1 cellular context compared by ENCODE assay signal in the genomic region with DNA sequence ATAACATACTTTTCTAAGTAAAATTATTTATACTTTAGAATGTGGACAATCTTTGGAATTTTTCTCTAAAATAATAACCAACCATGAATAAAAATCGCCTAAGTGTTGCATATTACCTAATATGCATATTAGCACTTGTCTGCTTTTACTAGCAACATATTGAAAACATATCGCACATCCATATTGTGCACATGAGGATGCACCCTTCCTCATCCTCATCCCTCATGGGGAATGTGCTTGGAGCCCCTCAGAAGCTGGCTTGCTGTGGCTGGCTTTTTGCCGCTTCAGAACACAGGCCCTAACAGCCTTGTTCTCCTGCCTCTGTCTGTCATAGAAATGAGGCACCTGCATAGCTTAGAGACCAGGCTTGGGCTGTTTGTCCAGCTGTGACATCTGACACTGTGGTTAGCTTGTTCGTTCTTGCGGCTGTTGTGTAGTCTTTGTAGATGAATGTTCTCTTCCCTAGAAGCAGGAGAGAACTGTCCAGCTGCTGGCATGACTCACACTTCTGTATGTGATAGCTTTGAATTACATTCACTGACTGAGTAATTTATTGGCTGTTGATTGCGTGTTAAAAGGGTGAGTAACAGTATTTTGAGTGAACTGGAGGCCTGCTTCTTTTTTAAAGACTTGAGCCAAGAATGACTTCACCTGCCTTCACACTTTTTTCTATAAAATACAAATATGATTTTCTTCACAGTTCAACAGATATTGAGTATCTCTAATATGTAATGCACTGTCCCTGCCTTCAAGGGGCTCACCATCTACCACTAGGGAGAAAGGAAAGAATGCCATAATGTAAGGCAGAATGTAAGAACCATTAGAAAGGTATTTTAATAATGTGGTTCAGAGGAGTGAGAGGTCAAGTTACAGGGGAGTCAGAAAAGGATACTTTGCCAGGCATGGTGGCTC.
TF ChIP-seq lines count a peak whose summit lies in the region.

No MANE protein-coding gene starts in this region.

TF ChIP-seq in K562, 482 proteins besides CTCF, POLR2A, EP300 and RAD21 (continued from another document and continues in another):
- TF ChIP-seq GABPB2 (CRISPR knock-in tag; conservative IDR thresholded peaks at IDR 0.05) (no peak), SMARCA4 (IDR thresholded peaks at IDR 0.05) (peak; percentile 88), ZEB2 (IDR thresholded peaks at IDR 0.05) (0 out of 2 replicates have a peak, but pooled peaks have one; percentile 47), SMAD4 (CRISPR knock-in tag; conservative IDR thresholded peaks at IDR 0.05) (peak; percentile 92), U2AF2 (optimal IDR thresholded peaks at IDR 0.05; ENCODE audit: low read depth, low read length) (no peak), ZFX (CRISPR knock-in tag; IDR thresholded peaks at IDR 0.05) (no peak; the same call in 1 of the 2 replicates), TAF15 (IDR thresholded peaks at IDR 0.05; ENCODE audit: low read depth, low read length) (no peak), ZNF764 (CRISPR knock-in tag; IDR thresholded peaks at IDR 0.05; ENCODE audit: low read depth) (no peak), STAG1 (CRISPR knock-in tag; IDR thresholded peaks at IDR 0.05; ENCODE audit: borderline replicate concordance) (no peak), SMAD1 (IDR thresholded peaks at IDR 0.05; ENCODE audit: low read depth, low read length, partially characterized antibody) (no peak), SRSF7 (optimal IDR thresholded peaks at IDR 0.05; ENCODE audit: low read depth, low read length) (no peak), ZNF41 (CRISPR knock-in tag; conservative IDR thresholded peaks at IDR 0.05) (no peak), MTF1 (CRISPR knock-in tag; IDR thresholded peaks at IDR 0.05; ENCODE audit: borderline replicate concordance) (no peak), MAFF (IDR thresholded peaks at IDR 0.05; ENCODE audit: low read length) (no peak), ZNF121 (CRISPR knock-in tag; conservative IDR thresholded peaks at IDR 0.05) (peak; percentile 44; the same call in 1 of the 2 replicates), ZNF707 (CRISPR knock-in tag; conservative IDR thresholded peaks at IDR 0.05) (no peak), ZNF232 (CRISPR knock-in tag; IDR thresholded peaks at IDR 0.05) (no peak), ZNF79 (CRISPR knock-in tag; IDR thresholded peaks at IDR 0.05; ENCODE audit: low read depth) (no peak), YBX1 (IDR thresholded peaks at IDR 0.05) (no peak), SMARCE1 (IDR thresholded peaks at IDR 0.05) (peak; percentile 92), MTA2 (IDR thresholded peaks at IDR 0.05; ENCODE audit: low read depth) (peak; percentile 46), HDAC2 (IDR thresholded peaks at IDR 0.05) (peak; percentile 45; the same call in 1 of the 2 replicates), RHOXF2B (CRISPR knock-in tag; conservative IDR thresholded peaks at IDR 0.05) (no peak), KDM2B (CRISPR knock-in tag; IDR thresholded peaks at IDR 0.05) (no peak), POLR2B (IDR thresholded peaks at IDR 0.05; ENCODE audit: low read depth, partially characterized antibody) (no peak), CTBP1 (IDR thresholded peaks at IDR 0.05; ENCODE audit: borderline replicate concordance) (peak; percentile 65; the same call in 1 of the 2 replicates), CBX3 (IDR thresholded peaks at IDR 0.05; ENCODE audit: borderline replicate concordance in 1 of 2, low read length in 2 of 2) (peak in 1 of 2 experiments; percentile 65; a peak in 1 of 3 replicates), CBX8 (IDR thresholded peaks at IDR 0.05; ENCODE audit: borderline replicate concordance, extremely low read depth, low read depth, low read length, poor library complexity, severe bottlenecking) (no peak), ZNF12 (CRISPR knock-in tag; IDR thresholded peaks at IDR 0.05) (peak; percentile 65; the same call in 1 of the 2 replicates), GATAD2A (IDR thresholded peaks at IDR 0.05) (no peak), PML (IDR thresholded peaks at IDR 0.05; ENCODE audit: low read length) (peak; percentile 59; the same call in 1 of the 2 replicates), BRD4 (IDR thresholded peaks at IDR 0.05) (no peak)
- TF ChIP-seq, protein P1, sequence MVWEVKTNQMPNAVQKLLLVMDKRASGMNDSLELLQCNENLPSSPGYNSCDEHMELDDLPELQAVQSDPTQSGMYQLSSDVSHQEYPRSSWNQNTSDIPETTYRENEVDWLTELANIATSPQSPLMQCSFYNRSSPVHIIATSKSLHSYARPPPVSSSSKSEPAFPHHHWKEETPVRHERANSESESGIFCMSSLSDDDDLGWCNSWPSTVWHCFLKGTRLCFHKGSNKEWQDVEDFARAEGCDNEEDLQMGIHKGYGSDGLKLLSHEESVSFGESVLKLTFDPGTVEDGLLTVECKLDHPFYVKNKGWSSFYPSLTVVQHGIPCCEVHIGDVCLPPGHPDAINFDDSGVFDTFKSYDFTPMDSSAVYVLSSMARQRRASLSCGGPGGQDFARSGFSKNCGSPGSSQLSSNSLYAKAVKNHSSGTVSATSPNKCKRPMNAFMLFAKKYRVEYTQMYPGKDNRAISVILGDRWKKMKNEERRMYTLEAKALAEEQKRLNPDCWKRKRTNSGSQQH (CRISPR knock-in tag; IDR thresholded peaks at IDR 0.05): no peak
- TF ChIP-seq, protein P2, sequence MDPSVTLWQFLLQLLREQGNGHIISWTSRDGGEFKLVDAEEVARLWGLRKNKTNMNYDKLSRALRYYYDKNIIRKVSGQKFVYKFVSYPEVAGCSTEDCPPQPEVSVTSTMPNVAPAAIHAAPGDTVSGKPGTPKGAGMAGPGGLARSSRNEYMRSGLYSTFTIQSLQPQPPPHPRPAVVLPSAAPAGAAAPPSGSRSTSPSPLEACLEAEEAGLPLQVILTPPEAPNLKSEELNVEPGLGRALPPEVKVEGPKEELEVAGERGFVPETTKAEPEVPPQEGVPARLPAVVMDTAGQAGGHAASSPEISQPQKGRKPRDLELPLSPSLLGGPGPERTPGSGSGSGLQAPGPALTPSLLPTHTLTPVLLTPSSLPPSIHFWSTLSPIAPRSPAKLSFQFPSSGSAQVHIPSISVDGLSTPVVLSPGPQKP (CRISPR knock-in tag; IDR thresholded peaks at IDR 0.05): no peak
- TF ChIP-seq, protein P3, sequence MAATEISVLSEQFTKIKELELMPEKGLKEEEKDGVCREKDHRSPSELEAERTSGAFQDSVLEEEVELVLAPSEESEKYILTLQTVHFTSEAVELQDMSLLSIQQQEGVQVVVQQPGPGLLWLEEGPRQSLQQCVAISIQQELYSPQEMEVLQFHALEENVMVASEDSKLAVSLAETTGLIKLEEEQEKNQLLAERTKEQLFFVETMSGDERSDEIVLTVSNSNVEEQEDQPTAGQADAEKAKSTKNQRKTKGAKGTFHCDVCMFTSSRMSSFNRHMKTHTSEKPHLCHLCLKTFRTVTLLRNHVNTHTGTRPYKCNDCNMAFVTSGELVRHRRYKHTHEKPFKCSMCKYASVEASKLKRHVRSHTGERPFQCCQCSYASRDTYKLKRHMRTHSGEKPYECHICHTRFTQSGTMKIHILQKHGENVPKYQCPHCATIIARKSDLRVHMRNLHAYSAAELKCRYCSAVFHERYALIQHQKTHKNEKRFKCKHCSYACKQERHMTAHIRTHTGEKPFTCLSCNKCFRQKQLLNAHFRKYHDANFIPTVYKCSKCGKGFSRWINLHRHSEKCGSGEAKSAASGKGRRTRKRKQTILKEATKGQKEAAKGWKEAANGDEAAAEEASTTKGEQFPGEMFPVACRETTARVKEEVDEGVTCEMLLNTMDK (IDR thresholded peaks at IDR 0.05; ENCODE audit: borderline replicate concordance, insufficient read depth, low read depth, low read length, poor library complexity, severe bottlenecking): no peak
- TF ChIP-seq, protein P4, sequence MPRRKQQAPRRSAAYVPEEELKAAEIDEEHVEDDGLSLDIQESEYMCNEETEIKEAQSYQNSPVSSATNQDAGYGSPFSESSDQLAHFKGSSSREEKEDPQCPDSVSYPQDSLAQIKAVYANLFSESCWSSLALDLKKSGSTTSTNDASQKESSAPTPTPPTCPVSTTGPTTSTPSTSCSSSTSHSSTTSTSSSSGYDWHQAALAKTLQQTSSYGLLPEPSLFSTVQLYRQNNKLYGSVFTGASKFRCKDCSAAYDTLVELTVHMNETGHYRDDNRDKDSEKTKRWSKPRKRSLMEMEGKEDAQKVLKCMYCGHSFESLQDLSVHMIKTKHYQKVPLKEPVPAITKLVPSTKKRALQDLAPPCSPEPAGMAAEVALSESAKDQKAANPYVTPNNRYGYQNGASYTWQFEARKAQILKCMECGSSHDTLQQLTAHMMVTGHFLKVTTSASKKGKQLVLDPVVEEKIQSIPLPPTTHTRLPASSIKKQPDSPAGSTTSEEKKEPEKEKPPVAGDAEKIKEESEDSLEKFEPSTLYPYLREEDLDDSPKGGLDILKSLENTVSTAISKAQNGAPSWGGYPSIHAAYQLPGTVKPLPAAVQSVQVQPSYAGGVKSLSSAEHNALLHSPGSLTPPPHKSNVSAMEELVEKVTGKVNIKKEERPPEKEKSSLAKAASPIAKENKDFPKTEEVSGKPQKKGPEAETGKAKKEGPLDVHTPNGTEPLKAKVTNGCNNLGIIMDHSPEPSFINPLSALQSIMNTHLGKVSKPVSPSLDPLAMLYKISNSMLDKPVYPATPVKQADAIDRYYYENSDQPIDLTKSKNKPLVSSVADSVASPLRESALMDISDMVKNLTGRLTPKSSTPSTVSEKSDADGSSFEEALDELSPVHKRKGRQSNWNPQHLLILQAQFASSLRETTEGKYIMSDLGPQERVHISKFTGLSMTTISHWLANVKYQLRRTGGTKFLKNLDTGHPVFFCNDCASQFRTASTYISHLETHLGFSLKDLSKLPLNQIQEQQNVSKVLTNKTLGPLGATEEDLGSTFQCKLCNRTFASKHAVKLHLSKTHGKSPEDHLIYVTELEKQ (CRISPR knock-in tag; IDR thresholded peaks at IDR 0.05): peak; percentile 78; the same call in 1 of the 2 replicates
- TF ChIP-seq, protein P5, sequence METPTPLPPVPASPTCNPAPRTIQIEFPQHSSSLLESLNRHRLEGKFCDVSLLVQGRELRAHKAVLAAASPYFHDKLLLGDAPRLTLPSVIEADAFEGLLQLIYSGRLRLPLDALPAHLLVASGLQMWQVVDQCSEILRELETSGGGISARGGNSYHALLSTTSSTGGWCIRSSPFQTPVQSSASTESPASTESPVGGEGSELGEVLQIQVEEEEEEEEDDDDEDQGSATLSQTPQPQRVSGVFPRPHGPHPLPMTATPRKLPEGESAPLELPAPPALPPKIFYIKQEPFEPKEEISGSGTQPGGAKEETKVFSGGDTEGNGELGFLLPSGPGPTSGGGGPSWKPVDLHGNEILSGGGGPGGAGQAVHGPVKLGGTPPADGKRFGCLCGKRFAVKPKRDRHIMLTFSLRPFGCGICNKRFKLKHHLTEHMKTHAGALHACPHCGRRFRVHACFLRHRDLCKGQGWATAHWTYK (CRISPR knock-in tag; IDR thresholded peaks at IDR 0.05): no peak
- TF ChIP-seq, protein P6, sequence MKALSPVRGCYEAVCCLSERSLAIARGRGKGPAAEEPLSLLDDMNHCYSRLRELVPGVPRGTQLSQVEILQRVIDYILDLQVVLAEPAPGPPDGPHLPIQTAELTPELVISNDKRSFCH (CRISPR knock-in tag; IDR thresholded peaks at IDR 0.05): no peak
- TF ChIP-seq, protein P6 (tag; IDR thresholded peaks at IDR 0.05): peak; percentile 79
- TF ChIP-seq, protein P7, sequence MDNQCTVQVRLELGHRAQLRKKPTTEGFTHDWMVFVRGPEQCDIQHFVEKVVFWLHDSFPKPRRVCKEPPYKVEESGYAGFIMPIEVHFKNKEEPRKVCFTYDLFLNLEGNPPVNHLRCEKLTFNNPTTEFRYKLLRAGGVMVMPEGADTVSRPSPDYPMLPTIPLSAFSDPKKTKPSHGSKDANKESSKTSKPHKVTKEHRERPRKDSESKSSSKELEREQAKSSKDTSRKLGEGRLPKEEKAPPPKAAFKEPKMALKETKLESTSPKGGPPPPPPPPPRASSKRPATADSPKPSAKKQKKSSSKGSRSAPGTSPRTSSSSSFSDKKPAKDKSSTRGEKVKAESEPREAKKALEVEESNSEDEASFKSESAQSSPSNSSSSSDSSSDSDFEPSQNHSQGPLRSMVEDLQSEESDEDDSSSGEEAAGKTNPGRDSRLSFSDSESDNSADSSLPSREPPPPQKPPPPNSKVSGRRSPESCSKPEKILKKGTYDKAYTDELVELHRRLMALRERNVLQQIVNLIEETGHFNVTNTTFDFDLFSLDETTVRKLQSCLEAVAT (IDR thresholded peaks at IDR 0.05): peak in 1 of 2 experiments; percentile 90; a peak in 2 of 4 replicates
- TF ChIP-seq, protein P8, sequence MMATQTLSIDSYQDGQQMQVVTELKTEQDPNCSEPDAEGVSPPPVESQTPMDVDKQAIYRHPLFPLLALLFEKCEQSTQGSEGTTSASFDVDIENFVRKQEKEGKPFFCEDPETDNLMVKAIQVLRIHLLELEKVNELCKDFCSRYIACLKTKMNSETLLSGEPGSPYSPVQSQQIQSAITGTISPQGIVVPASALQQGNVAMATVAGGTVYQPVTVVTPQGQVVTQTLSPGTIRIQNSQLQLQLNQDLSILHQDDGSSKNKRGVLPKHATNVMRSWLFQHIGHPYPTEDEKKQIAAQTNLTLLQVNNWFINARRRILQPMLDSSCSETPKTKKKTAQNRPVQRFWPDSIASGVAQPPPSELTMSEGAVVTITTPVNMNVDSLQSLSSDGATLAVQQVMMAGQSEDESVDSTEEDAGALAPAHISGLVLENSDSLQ (IDR thresholded peaks at IDR 0.05): peak; percentile 88
- TF ChIP-seq, protein P9, sequence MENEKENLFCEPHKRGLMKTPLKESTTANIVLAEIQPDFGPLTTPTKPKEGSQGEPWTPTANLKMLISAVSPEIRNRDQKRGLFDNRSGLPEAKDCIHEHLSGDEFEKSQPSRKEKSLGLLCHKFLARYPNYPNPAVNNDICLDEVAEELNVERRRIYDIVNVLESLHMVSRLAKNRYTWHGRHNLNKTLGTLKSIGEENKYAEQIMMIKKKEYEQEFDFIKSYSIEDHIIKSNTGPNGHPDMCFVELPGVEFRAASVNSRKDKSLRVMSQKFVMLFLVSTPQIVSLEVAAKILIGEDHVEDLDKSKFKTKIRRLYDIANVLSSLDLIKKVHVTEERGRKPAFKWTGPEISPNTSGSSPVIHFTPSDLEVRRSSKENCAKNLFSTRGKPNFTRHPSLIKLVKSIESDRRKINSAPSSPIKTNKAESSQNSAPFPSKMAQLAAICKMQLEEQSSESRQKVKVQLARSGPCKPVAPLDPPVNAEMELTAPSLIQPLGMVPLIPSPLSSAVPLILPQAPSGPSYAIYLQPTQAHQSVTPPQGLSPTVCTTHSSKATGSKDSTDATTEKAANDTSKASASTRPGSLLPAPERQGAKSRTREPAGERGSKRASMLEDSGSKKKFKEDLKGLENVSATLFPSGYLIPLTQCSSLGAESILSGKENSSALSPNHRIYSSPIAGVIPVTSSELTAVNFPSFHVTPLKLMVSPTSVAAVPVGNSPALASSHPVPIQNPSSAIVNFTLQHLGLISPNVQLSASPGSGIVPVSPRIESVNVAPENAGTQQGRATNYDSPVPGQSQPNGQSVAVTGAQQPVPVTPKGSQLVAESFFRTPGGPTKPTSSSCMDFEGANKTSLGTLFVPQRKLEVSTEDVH (IDR thresholded peaks at IDR 0.05; ENCODE audit: low read depth, partially characterized antibody): peak; percentile 24
- TF ChIP-seq, protein P10, sequence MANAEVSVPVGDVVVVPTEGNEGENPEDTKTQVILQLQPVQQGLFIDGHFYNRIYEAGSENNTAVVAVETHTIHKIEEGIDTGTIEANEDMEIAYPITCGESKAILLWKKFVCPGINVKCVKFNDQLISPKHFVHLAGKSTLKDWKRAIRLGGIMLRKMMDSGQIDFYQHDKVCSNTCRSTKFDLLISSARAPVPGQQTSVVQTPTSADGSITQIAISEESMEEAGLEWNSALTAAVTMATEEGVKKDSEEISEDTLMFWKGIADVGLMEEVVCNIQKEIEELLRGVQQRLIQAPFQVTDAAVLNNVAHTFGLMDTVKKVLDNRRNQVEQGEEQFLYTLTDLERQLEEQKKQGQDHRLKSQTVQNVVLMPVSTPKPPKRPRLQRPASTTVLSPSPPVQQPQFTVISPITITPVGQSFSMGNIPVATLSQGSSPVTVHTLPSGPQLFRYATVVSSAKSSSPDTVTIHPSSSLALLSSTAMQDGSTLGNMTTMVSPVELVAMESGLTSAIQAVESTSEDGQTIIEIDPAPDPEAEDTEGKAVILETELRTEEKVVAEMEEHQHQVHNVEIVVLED (CRISPR knock-in tag; IDR thresholded peaks at IDR 0.05): no peak
